ENCODE assay signal across 8 cellular contexts in the genomic region with DNA sequence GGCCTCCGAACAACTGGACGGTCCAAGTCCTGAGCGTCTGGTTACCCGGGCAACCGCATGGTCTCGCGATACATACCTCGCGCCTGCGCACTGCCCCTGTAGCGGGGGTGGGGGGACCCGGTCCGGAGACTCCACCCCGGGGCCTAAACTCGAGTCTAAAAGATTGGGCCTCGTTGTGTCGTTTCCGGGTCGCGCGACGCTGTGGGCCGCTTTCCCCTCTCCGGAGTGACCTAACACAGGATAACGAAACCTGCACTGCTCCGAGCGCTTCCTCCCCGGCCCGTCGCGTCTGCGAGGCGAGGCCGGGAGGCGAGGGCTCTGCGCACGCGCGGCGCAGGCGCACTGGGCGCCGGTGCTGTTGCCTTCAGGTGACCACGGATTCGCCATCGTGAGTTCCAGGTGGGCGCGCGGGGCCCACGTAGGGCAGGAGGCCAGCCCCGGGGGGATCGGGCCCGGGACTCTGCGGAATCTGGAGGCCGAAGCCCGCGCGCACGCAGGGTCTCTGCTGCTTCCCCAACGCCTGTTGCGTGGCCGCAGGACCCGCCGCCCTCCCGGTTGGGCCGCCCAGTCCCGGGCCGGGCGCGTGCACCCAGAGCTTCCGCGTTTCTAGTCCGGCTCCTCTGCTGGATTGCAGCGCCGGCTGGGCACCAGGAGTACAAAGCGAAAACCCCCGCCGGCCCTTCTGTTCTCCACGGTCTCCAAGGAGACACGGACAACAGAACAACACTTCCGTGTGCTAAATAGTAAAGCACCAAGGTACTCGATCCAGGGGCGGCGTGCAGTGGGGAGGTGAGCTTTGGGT. TPM values are rescaled to one million over a fixed set of nuclear protein-coding genes. Genes with fewer than 3 reads are reported as not detected.
A peak's percentile ranks its signal among the peaks of the same experiment; 100 is the strongest.
DNase-seq lines count a peak whose midpoint lies in the region; ATAC-seq, FAIRE-seq and TF ChIP-seq lines count a peak whose summit lies in the region.

A gene with protein sequence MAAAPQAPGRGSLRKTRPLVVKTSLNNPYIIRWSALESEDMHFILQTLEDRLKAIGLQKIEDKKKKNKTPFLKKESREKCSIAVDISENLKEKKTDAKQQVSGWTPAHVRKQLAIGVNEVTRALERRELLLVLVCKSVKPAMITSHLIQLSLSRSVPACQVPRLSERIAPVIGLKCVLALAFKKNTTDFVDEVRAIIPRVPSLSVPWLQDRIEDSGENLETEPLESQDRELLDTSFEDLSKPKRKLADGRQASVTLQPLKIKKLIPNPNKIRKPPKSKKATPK (plus strand): TSS at position 345 of the 802 bp plus-strand sequence. CDS start 5,960 bp downstream, outside the sequence.

- TF ChIP-seq CTCF in BJ (IDR thresholded peaks at IDR 0.05; ENCODE audit: insufficient read depth, low read depth, low read length) = 0 out of 2 replicates have a peak, but pooled peaks have one; percentile 3
- no peak for TF ChIP-seq CTCF in choroid plexus epithelial cell (conservative IDR thresholded peaks at IDR 0.05; ENCODE audit: low read depth, low read length)

- DNase-seq in BJ (ENCODE audit: low read depth) = peak; percentile 57
- DNase-seq in GM19239 (ENCODE audit: insufficient read length, low spot score) = peak; percentile 91
- DNase-seq in NCI-H510A treated with DMSO at 0.1 percent for 48 hours (lab: John Stamatoyannopoulos, UW) = peak; percentile 73
- peak; percentile 95 to 96 for DNase-seq in activated CD4-positive, alpha-beta T cell treated with anti-CD3 and anti-CD28 coated beads for 4 hours
- peak; percentile 98 for DNase-seq in choroid plexus epithelial cell (ENCODE audit: low read depth)
- DNase-seq in kidney tubule cell (ENCODE audit: low spot score) = peak; percentile 96
- peak; percentile 86 to 94 for DNase-seq in stimulated activated CD4-positive, alpha-beta T cell treated with anti-CD3 and anti-CD28 coated beads, Interleukin-1b, Interleukin-23, amount 100 ng/mL, for 1 hour (ENCODE audit: low read depth in 2 of 2)

- peaks cover 4% of the 10 kb centered on the region for H3K36me3 ChIP-seq in BJ (ENCODE audit: control insufficient read depth, insufficient read depth, low read length)

- no peaks in the 10 kb centered on the region; the same call in 1 of the 2 replicates for H3K27me3 ChIP-seq in BJ (ENCODE audit: control insufficient read depth, insufficient read depth, low read length)

- POLR2A ChIA-PET in BJ (lab: Charles Lee) = no interaction called here

- CTCF ChIA-PET in BJ (lab: Yijun Ruan, JAX) = interaction anchor here (0.7 to 0.8 kb wide), 2 partner anchors 9 to 123 kb away, joined by 3 read pairs; no protein-coding TSS in a partner anchor

- peak; percentile 94 for FAIRE-seq in GM19239 (lab: Jason Lieb, UNC)

- ATAC-seq in HG03442 (IDR thresholded peaks at IDR 0.05; ENCODE audit: unreplicated experiment) = peak; percentile 82

- H3K4me3 ChIP-seq in BJ (ENCODE audit: low read depth, low read length) (peak within 1 kb of the TSS; percentile 65), choroid plexus epithelial cell (ENCODE audit: low read depth, low read length) (peak within 1 kb of the TSS; percentile 91)

RNA-seq across cellular contexts. Expression of the gene that starts here (rescaled TPM):
- 15.9 and 17.2 TPM in 2 replicates for polyA plus RNA-seq in BJ (2011; rRNA removed)
- 6.9 and 11.4 TPM in 2 replicates for polyA minus RNA-seq in BJ (2011; rRNA and poly(A)+ RNA removed)

Comparison
In these comparisons a context has a peak if more than half of its experiments do, and no peak if none do; other contexts are left out.
1. Peak in every context shown above with its lines: DNase-seq, ATAC-seq and H3K4me3 ChIP-seq.